Comparison of ENCODE assay signal across 4 cellular contexts in genomic region chr17:41088760-41089352, GRCh38. TPM values are rescaled to one million over a fixed set of nuclear protein-coding genes. Genes with fewer than 3 reads are reported as not detected.
"Had no signal": no experiment of that assay in that cellular context is flagged by ENCODE, and none has a peak within 500 bp of the region (broad histone marks: within the 10 kb centered on the region; RNA-seq: fewer than 3 reads in every experiment).

No MANE protein-coding gene starts in this region.

RNA-seq across cellular contexts. Expression of gene KRTAP4-7, which starts 4.9 kb away (rescaled TPM):
- polyA plus RNA-seq: pancreas, smooth muscle cell, spleen, stomach had no signal

RNA-seq across cellular contexts. Expression of gene KRTAP4-8, which starts 9.1 kb away (rescaled TPM):
- polyA plus RNA-seq: pancreas, smooth muscle cell, spleen, stomach had no signal

RNA-seq across cellular contexts. Expression of gene KRTAP4-16, which starts 13.2 kb away (rescaled TPM):
- polyA plus RNA-seq: pancreas, smooth muscle cell, spleen, stomach had no signal

RNA-seq across cellular contexts. Expression of gene KRTAP4-9, which starts 16.3 kb away (rescaled TPM):
- polyA plus RNA-seq: pancreas, smooth muscle cell, spleen, stomach had no signal

RNA-seq across cellular contexts. Expression of gene KRTAP2-4, which starts 23.2 kb away (rescaled TPM):
- polyA plus RNA-seq: pancreas, smooth muscle cell, spleen, stomach had no signal
